ENCODE assay signal across 1 cellular context in the genomic region with DNA sequence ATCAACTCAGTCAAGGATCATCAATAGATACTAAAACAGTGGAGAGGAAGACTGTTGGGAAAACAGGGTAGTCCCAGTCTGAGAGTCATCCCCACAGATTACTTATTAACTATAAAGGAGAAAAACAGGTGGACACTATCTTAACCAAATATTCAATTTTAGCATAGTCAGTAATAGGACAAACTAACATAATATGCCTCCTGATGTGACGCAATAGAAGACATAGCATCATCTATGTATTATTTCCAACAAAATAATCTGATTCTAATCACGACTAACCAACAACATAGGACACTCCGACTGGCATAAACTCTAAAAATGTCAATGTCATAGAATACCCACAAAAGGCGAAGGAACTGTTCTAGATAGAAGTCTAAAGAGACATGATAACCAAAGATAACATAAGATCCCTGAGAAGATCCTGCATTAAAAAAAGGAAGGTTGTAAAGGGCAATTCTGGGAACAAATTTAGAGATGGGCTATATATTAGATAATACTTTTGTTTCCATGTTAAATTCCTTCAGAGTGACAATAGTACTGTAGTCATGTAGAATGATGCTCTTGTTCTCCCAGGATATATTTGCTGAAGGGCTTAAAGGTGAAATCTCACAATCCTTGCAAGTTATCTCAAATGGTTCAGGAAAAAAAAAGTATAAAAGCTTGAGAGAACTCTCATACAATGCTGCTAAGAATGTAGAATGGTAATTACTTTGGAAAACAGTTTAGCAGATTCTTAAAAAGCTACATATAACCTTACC.
TF ChIP-seq lines count a peak whose summit lies in the region.

No MANE protein-coding gene starts in this region.

TF ChIP-seq in HepG2, 621 proteins besides CTCF, POLR2A, EP300 and RAD21 (continues in another document):
- TF ChIP-seq AKAP8 (CRISPR knock-in tag; IDR thresholded peaks at IDR 0.05) (no peak), ZNF879 (CRISPR knock-in tag; IDR thresholded peaks at IDR 0.05) (no peak), TRIM24 (CRISPR knock-in tag; IDR thresholded peaks at IDR 0.05) (no peak), HDAC2 (CRISPR knock-in tag; IDR thresholded peaks at IDR 0.05) (no peak), ZNF660 (CRISPR knock-in tag; IDR thresholded peaks at IDR 0.05; ENCODE audit: borderline replicate concordance, low read depth) (no peak), CERS6 (CRISPR knock-in tag; IDR thresholded peaks at IDR 0.05) (no peak), LCORL (IDR thresholded peaks at IDR 0.05) (no peak), LCORL (CRISPR knock-in tag; IDR thresholded peaks at IDR 0.05) (peak; percentile 49; the same call in 1 of the 2 replicates), THAP11 (CRISPR knock-in tag; IDR thresholded peaks at IDR 0.05) (no peak), YY1 (IDR thresholded peaks at IDR 0.05; ENCODE audit: insufficient read depth, insufficient replicate concordance, low read depth, low read length) (no peak), CEBPB (IDR thresholded peaks at IDR 0.05; ENCODE audit: borderline replicate concordance, low read depth, low read length) (peak; percentile 89), ZNF580 (CRISPR knock-in tag; IDR thresholded peaks at IDR 0.05; ENCODE audit: borderline replicate concordance, low read depth) (no peak), RELA (CRISPR knock-in tag; IDR thresholded peaks at IDR 0.05) (no peak), FUBP1 (CRISPR knock-in tag; IDR thresholded peaks at IDR 0.05; ENCODE audit: borderline replicate concordance) (no peak), TCF7L2 (IDR thresholded peaks at IDR 0.05; ENCODE audit: low read depth, low read length) (no peak), ATAD3A (CRISPR knock-in tag; IDR thresholded peaks at IDR 0.05) (no peak), ZBTB7B (CRISPR knock-in tag; IDR thresholded peaks at IDR 0.05) (no peak), CAMTA2 (CRISPR knock-in tag; IDR thresholded peaks at IDR 0.05; ENCODE audit: borderline replicate concordance) (no peak), AHR (CRISPR knock-in tag; IDR thresholded peaks at IDR 0.05) (no peak), KLF16 (CRISPR knock-in tag; IDR thresholded peaks at IDR 0.05) (no peak), IKZF1 (IDR thresholded peaks at IDR 0.05) (no peak), SPEN (CRISPR knock-in tag; IDR thresholded peaks at IDR 0.05; ENCODE audit: low read depth) (no peak), FIP1L1 (IDR thresholded peaks at IDR 0.05; ENCODE audit: borderline replicate concordance, insufficient read depth, low read depth, low read length) (no peak), ZSCAN30 (CRISPR knock-in tag; IDR thresholded peaks at IDR 0.05) (no peak), NFIB (CRISPR knock-in tag; IDR thresholded peaks at IDR 0.05; ENCODE audit: borderline replicate concordance) (no peak), ZNF570 (CRISPR knock-in tag; IDR thresholded peaks at IDR 0.05; ENCODE audit: borderline replicate concordance) (no peak), ZMYM4 (CRISPR knock-in tag; IDR thresholded peaks at IDR 0.05) (no peak), GFI1 (CRISPR knock-in tag; IDR thresholded peaks at IDR 0.05; ENCODE audit: borderline replicate concordance) (no peak), ZXDC (CRISPR knock-in tag; IDR thresholded peaks at IDR 0.05) (no peak), ZNF704 (CRISPR knock-in tag; IDR thresholded peaks at IDR 0.05; ENCODE audit: borderline replicate concordance) (no peak), RNF2 (conservative IDR thresholded peaks at IDR 0.05; ENCODE audit: low read depth) (no peak), ZNF230 (CRISPR knock-in tag; IDR thresholded peaks at IDR 0.05) (no peak), ZNF343 (CRISPR knock-in tag; IDR thresholded peaks at IDR 0.05) (no peak), HDAC1 (CRISPR knock-in tag; IDR thresholded peaks at IDR 0.05) (0 out of 2 replicates have a peak, but pooled peaks have one; percentile 55), NFATC3 (CRISPR knock-in tag; IDR thresholded peaks at IDR 0.05) (no peak), PHF21A (CRISPR knock-in tag; IDR thresholded peaks at IDR 0.05) (0 out of 2 replicates have a peak, but pooled peaks have one; percentile 26), ZNF256 (CRISPR knock-in tag; conservative IDR thresholded peaks at IDR 0.05) (no peak), SOX5 (CRISPR knock-in tag; IDR thresholded peaks at IDR 0.05; ENCODE audit: borderline replicate concordance) (peak; percentile 31; the same call in 1 of the 2 replicates), RBM39 (IDR thresholded peaks at IDR 0.05; ENCODE audit: low read depth, low read length, poor library complexity, severe bottlenecking) (no peak), ZNF780A (CRISPR knock-in tag; IDR thresholded peaks at IDR 0.05) (no peak), XRCC5 (optimal IDR thresholded peaks at IDR 0.05; ENCODE audit: low read length) (no peak), IRX3 (CRISPR knock-in tag; IDR thresholded peaks at IDR 0.05; ENCODE audit: borderline replicate concordance, low read depth) (no peak), SALL2 (CRISPR knock-in tag; IDR thresholded peaks at IDR 0.05) (no peak), ZFAT (CRISPR knock-in tag; conservative IDR thresholded peaks at IDR 0.05) (no peak), SP4 (CRISPR knock-in tag; IDR thresholded peaks at IDR 0.05) (no peak), ZNF362 (CRISPR knock-in tag; IDR thresholded peaks at IDR 0.05; ENCODE audit: borderline replicate concordance) (peak; percentile 37; the same call in 1 of the 2 replicates), MED8 (CRISPR knock-in tag; IDR thresholded peaks at IDR 0.05; ENCODE audit: insufficient replicate concordance) (no peak), SIX1 (CRISPR knock-in tag; IDR thresholded peaks at IDR 0.05; ENCODE audit: borderline replicate concordance) (peak; percentile 38; the same call in 1 of the 2 replicates), ZNF562 (CRISPR knock-in tag; IDR thresholded peaks at IDR 0.05; ENCODE audit: borderline replicate concordance) (no peak), ZNF598 (CRISPR knock-in tag; IDR thresholded peaks at IDR 0.05; ENCODE audit: borderline replicate concordance) (no peak), FOXJ3 (CRISPR knock-in tag; IDR thresholded peaks at IDR 0.05; ENCODE audit: borderline replicate concordance) (0 out of 2 replicates have a peak, but pooled peaks have one; percentile 34), ZNF747 (CRISPR knock-in tag; IDR thresholded peaks at IDR 0.05; ENCODE audit: borderline replicate concordance) (no peak), TGIF2 (CRISPR knock-in tag; IDR thresholded peaks at IDR 0.05) (0 out of 2 replicates have a peak, but pooled peaks have one; percentile 49), SP1 (IDR thresholded peaks at IDR 0.05) (no peak), SP1 (CRISPR knock-in tag; IDR thresholded peaks at IDR 0.05) (no peak), ZNF3 (CRISPR knock-in tag; IDR thresholded peaks at IDR 0.05) (no peak), SUZ12 (IDR thresholded peaks at IDR 0.05; ENCODE audit: low read depth, low read length) (no peak)
- TF ChIP-seq, protein P1, sequence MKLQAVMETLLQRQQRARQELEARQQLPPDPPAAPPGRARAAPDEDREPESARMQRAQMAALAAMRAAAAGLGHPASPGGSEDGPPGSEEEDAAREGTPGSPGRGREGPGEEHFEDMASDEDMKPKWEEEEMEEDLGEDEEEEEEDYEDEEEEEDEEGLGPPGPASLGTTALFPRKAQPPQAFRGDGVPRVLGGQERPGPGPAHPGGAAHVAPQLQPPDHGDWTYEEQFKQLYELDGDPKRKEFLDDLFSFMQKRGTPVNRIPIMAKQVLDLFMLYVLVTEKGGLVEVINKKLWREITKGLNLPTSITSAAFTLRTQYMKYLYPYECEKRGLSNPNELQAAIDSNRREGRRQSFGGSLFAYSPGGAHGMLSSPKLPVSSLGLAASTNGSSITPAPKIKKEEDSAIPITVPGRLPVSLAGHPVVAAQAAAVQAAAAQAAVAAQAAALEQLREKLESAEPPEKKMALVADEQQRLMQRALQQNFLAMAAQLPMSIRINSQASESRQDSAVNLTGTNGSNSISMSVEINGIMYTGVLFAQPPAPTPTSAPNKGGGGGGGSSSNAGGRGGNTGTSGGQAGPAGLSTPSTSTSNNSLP (IDR thresholded peaks at IDR 0.05; ENCODE audit: low read depth, low read length), result peak; percentile 45; the same call in 1 of the 2 replicates
- TF ChIP-seq, protein P2, sequence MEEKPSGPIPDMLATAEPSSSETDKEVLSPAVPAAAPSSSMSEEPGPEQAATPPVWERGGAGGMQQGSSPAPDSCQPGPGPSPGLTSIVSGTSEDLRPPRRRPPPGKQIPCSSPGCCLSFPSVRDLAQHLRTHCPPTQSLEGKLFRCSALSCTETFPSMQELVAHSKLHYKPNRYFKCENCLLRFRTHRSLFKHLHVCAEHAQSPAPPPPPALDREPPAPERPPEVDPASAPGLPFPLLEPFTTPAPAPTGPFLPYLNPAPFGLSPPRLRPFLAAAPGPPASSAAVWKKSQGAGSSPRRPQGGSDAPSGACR (CRISPR knock-in tag; IDR thresholded peaks at IDR 0.05), result no peak
- TF ChIP-seq, protein P3, sequence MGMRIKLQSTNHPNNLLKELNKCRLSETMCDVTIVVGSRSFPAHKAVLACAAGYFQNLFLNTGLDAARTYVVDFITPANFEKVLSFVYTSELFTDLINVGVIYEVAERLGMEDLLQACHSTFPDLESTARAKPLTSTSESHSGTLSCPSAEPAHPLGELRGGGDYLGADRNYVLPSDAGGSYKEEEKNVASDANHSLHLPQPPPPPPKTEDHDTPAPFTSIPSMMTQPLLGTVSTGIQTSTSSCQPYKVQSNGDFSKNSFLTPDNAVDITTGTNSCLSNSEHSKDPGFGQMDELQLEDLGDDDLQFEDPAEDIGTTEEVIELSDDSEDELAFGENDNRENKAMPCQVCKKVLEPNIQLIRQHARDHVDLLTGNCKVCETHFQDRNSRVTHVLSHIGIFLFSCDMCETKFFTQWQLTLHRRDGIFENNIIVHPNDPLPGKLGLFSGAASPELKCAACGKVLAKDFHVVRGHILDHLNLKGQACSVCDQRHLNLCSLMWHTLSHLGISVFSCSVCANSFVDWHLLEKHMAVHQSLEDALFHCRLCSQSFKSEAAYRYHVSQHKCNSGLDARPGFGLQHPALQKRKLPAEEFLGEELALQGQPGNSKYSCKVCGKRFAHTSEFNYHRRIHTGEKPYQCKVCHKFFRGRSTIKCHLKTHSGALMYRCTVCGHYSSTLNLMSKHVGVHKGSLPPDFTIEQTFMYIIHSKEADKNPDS (CRISPR knock-in tag; IDR thresholded peaks at IDR 0.05), result no peak
